In the genomic region with DNA sequence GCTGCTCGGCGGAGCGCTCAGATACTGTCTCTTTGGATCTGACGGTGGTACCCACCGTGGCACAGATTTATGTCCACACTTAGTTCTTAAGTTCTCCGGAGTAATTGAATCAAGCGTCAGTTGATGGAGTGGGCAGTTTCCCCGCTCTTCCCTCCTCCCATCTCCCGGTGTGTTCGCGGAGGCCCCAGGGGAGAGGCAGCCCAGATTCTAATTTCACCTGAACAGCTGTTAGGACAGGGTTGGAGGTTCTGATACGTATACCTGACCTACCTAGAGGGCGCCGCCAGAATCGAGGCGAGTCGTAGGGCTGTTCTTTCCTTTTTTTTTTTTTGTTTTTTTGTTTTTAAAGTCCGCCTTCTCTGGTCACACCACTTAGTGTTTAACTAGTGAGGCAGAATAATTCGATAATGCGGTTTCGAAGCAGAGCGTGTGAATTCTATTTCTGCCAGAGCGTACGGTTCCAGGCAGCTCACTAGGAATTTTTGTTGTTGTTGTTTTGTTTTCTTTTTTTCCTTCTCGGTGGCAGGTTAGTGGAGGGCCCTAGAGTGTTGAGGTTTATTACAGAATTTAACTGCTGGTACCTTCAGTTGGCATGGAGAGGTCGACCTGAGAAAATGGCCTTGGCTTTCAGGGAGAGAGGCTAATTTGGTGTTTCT, we compare ENCODE assay signal across 8 cellular contexts. TPM values are rescaled to one million over a fixed set of nuclear protein-coding genes. Genes with fewer than 3 reads are reported as not detected.
DNase-seq lines count a peak whose midpoint lies in the region; ATAC-seq and TF ChIP-seq lines count a peak whose summit lies in the region.

No MANE protein-coding gene starts in this region.

- TF ChIP-seq CTCF in breast epithelium (IDR thresholded peaks at IDR 0.05): no peak
- TF ChIP-seq CTCF in mesothelial cell of epicardium (IDR thresholded peaks at IDR 0.05; ENCODE audit: unreplicated experiment): no peak

- no peak for DNase-seq in activated CD4-positive, CD25-positive, alpha-beta regulatory T cell treated with anti-CD3 and anti-CD28 coated beads, Interleukin-2, amount 50 U/mL, for 72 hours
- DNase-seq in NCI-H1105 (lab: John Stamatoyannopoulos, UW) (peak; percentile 32), breast epithelium (ENCODE audit: low spot score in 2 of 2) (no peak), mesothelial cell of epicardium (ENCODE audit: low spot score in 2 of 2, unreplicated experiment in 2 of 2) (no peak), ecto neural progenitor cell (ENCODE audit: low spot score) (no peak)
- DNase-seq in central memory CD4-positive, alpha-beta T cell: no peak

- TF ChIP-seq POLR2A in breast epithelium (IDR thresholded peaks at IDR 0.05): no peak

- peak overlapping the region; percentile 71 for H3K4me3 Mint-ChIP-seq in mesothelial cell of epicardium

- peaks cover 17% of the 10 kb centered on the region for H3K4me1 Mint-ChIP-seq in mesothelial cell of epicardium

- H3K4me3 ChIP-seq in breast epithelium: peak overlapping the region; percentile 55 to 74 (median 64)

- H3K27me3 Mint-ChIP-seq in mesothelial cell of epicardium (ENCODE audit: low read depth): peaks cover 75% of the 10 kb centered on the region

- H3K9me3 ChIP-seq in breast epithelium: no peaks in the 10 kb centered on the region

- peak overlapping the region; percentile 73 to 81 for H3K27ac ChIP-seq in breast epithelium

- peak; percentile 12 to 27 for ATAC-seq in activated CD4-positive, CD25-positive, alpha-beta regulatory T cell treated with anti-CD3 and anti-CD28 coated beads, Interleukin-2, amount 50 U/mL, for 24 hours
- no peak for ATAC-seq in HG02938 (IDR thresholded peaks at IDR 0.05; ENCODE audit: unreplicated experiment)

- no peaks in the 10 kb centered on the region for H3K27me3 ChIP-seq in breast epithelium

- peaks cover 3% of the 10 kb centered on the region for H3K36me3 Mint-ChIP-seq in mesothelial cell of epicardium

- H3K36me3 ChIP-seq in breast epithelium: no peaks in the 10 kb centered on the region

- peak overlapping the region; percentile 44 for H3K27ac Mint-ChIP-seq in mesothelial cell of epicardium

- peaks cover 9% of the 10 kb centered on the region for H3K9me3 Mint-ChIP-seq in mesothelial cell of epicardium

- H3K4me1 ChIP-seq in breast epithelium: no peaks in the 10 kb centered on the region

- intact Hi-C loops in breast epithelium (cut with DNase I; ENCODE audit: low total_unique reads): no loop called here

RNA-seq across cellular contexts. Expression of a gene that starts 22.3 kb away (rescaled TPM):
- total RNA-seq in breast epithelium (100 to 1,000 TPM in 1 of 3 donors, 10 to 100 TPM in 2; 94.4 to 250 (median 98.6) TPM), mesothelial cell of epicardium (66.1 to 68.0 TPM (median 67.4 TPM) in 3 replicates)

RNA-seq across cellular contexts. Expression of a gene that starts 42.9 kb away (rescaled TPM):
- total RNA-seq in breast epithelium (10 to 100 TPM in 2 of 3 donors, 1 to 10 TPM in 1; 3.2 to 16.4 (median 11.9) TPM), mesothelial cell of epicardium (2.8 to 3.7 TPM (median 3.1 TPM) in 3 replicates)
